ENCODE assay signal across 19 cellular contexts in the genomic region with DNA sequence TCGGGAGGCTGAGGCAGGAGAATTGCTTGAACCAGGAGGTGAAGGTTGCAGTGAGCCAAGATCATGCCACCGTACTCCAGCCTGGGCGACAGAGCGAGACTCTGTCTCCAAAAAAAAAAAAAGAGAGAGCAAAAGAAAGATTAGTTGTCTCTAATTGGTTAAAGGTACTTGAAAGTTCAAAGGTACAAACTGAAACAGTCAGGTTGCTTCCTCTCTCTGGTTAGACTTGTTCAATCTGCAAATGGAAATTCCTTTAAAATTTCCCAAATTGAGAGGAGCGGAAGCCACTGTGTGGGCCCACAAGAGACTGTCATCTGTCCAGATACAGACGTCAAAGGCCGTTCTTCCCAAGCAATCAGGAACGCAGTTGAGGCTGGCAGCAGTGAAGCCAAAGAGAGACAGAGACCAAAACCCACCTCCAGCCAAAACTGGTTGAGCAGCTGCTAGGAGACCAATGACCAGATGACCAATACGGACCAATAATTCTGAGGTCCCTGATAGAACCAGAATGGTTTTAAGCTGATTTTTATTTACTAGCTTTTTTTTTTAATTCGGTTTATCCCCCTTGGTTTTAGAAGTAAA.
"Had no signal": no experiment of that assay in that cellular context is flagged by ENCODE, and none has a peak within 500 bp of the region (broad histone marks: within the 10 kb centered on the region; RNA-seq: fewer than 3 reads in every experiment).

No MANE protein-coding gene starts in this region.

- H3K36me3 ChIP-seq: right atrium auricular region had no signal

- H3K4me3 ChIP-seq: dorsolateral prefrontal cortex, heart left ventricle, lung, right atrium auricular region, testis had no signal

- H3K4me1 ChIP-seq: right atrium auricular region, testis had no signal

- DNase-seq: cortex of kidney; dorsolateral prefrontal cortex; effector CD8-positive, alpha-beta T cell; foreskin melanocyte; heart left ventricle; hypothalamus; kidney glomerular epithelial cell; mesendoderm; naive B cell; stimulated activated CD4-positive, alpha-beta T cell treated with anti-CD3 and anti-CD28 coated beads, Interleukin-15, amount 100 ng/mL, for 24 hours; stimulated activated CD4-positive, alpha-beta T cell treated with anti-CD3 and anti-CD28 coated beads, Interleukin-1b, Interleukin-23, amount 100 ng/mL, for 48 hours; stimulated activated CD4-positive, alpha-beta T cell treated with anti-CD3 and anti-CD28 coated beads, Interleukin-4, amount 100 ng/mL, for 4 hours; stimulated activated naive B cell treated with anti-CD40 and anti-IgM and Interleukin-4, amounts not matched to agents 10 μg/mL and 1 μg/mL and 100 μg/mL, for 72 hours; stimulated activated naive CD8-positive, alpha-beta T cell treated with anti-CD3 and anti-CD28 coated beads, Interleukin-15, amount 100 ng/mL, for 72 hours; trophoblast cell had no signal

- H3K9me3 ChIP-seq: heart left ventricle, neutrophil, right atrium auricular region, testis had no signal

- H3K27me3 ChIP-seq: heart left ventricle, neutrophil, right atrium auricular region, testis had no signal

- ATAC-seq: stimulated activated naive B cell treated with anti-CD40 and anti-IgM and Interleukin-4, amounts not matched to agents 10 μg/mL and 1 μg/mL and 100 μg/mL, for 72 hours; stimulated activated naive CD8-positive, alpha-beta T cell treated with anti-CD3 and anti-CD28 coated beads, Interleukin-15, amount 100 ng/mL, for 72 hours had no signal

- H3K27ac ChIP-seq: dorsolateral prefrontal cortex, neutrophil had no signal
